In the genomic region with DNA sequence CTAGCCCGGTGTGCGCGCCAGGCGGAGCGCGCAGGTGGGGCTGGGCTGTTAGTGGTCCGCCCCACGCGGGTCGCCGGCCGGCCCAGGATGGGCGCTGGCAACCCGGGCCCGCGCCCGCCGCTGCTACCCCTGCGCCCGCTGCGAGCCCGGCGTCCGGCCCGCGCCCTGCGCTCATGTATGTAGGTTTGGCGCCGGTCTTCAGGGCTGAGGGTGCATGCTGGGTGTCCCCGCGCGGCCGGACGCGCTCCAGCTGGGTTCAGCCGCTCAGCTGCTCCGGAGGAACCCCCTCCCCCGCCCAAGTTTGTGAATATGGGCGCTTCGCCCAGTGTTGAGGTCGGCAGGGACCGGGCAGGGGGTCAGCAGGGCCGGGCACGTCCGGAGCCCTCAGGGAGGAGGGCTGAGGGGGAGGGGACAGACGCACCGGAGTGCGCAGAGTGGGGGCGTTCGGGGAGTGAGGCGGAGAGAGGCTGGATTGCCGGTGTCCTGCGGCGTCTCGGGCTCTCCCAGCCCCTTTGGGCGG, we compare ENCODE assay signal across 10 cellular contexts. TPM values are rescaled to one million over a fixed set of nuclear protein-coding genes. Genes with fewer than 3 reads are reported as not detected.
DNase-seq lines count a peak whose midpoint lies in the region; ATAC-seq and TF ChIP-seq lines count a peak whose summit lies in the region.
"Had no signal": no experiment of that assay in that cellular context is flagged by ENCODE, and none has a peak within 500 bp of the region (broad histone marks: within the 10 kb centered on the region; RNA-seq: fewer than 3 reads in every experiment).

No MANE protein-coding gene starts in this region.

- POLR2A ChIA-PET in MCF 10A (lab: Yijun Ruan, JAX), result no interaction called here
- POLR2A ChIA-PET in activated CD8-positive, alpha-beta T cell treated with anti-CD3 and anti-CD28 coated beads, Interleukin-2, amount 10 ng/mL, durations not matched to agents 7 days and 5 days (lab: Charles Lee), result no interaction called here

- peak overlapping the region; percentile 47 to 65 (median 47) for H3K4me3 ChIP-seq in breast epithelium
- peak overlapping the region; percentile 80 for H3K4me3 ChIP-seq in cardiac muscle cell
- H3K4me3 ChIP-seq in neuron (ENCODE audit: low read length), result peak overlapping the region; percentile 28
- peak overlapping the region; percentile 21 to 61 for H3K4me3 ChIP-seq in aorta (ENCODE audit: low read length in 2 of 2)
- no peak overlapping the region for H3K4me3 ChIP-seq in foreskin fibroblast (ENCODE audit: low read depth in 1 of 2, low read length in 2 of 2)

- DNase-seq in breast epithelium (ENCODE audit: low spot score in 2 of 2) (no peak), MCF 10A (ENCODE audit: unreplicated experiment) (no peak), cardiac muscle cell (ENCODE audit: low read depth in 1 of 2, low spot score in 1 of 2) (peak in 1 of 2 donors; percentile 43), aorta (no peak), foreskin fibroblast (no peak)
- no peak for DNase-seq in stimulated activated CD4-positive, alpha-beta T cell treated with anti-CD3 and anti-CD28 coated beads, Interleukin-4, amount 100 ng/mL, for 4 hours
- no peak for DNase-seq in activated CD8-positive, alpha-beta T cell treated with anti-CD3 and anti-CD28 coated beads, Interleukin-2, amount 10 ng/mL, durations not matched to agents 7 days and 5 days
- DNase-seq: effector CD8-positive, alpha-beta T cell; T-helper 1 cell had no signal

- no peaks in the 10 kb centered on the region for H3K36me3 Mint-ChIP-seq in MCF 10A (ENCODE audit: insufficient read depth, unreplicated experiment)
- peaks cover 4% of the 10 kb centered on the region for H3K36me3 Mint-ChIP-seq in activated CD8-positive, alpha-beta T cell treated with anti-CD3 and anti-CD28 coated beads, Interleukin-2, amount 10 ng/mL, durations not matched to agents 7 days and 5 days (ENCODE audit: low read depth)

- no peak overlapping the region for H3K4me3 Mint-ChIP-seq in MCF 10A (ENCODE audit: unreplicated experiment)
- no peak overlapping the region for H3K4me3 Mint-ChIP-seq in activated CD8-positive, alpha-beta T cell treated with anti-CD3 and anti-CD28 coated beads, Interleukin-2, amount 10 ng/mL, durations not matched to agents 7 days and 5 days

- H3K36me3 ChIP-seq in breast epithelium (no peaks in the 10 kb centered on the region), cardiac muscle cell (no peaks in the 10 kb centered on the region), neuron (ENCODE audit: insufficient read depth, low read length) (no peaks in the 10 kb centered on the region), aorta (ENCODE audit: control insufficient read depth in 1 of 2, insufficient read depth in 2 of 2, low read length in 1 of 2) (no peaks in the 10 kb centered on the region)

- H3K27ac ChIP-seq in breast epithelium (no peak overlapping the region), cardiac muscle cell (no peak overlapping the region), aorta (ENCODE audit: low read depth in 1 of 2, low read length in 2 of 2) (no peak overlapping the region)

- 1% methylated on average over 45 to 56 of the region's 56 CpGs for WGBS in aorta, 2 donors

- intact Hi-C loops in breast epithelium (cut with DNase I; ENCODE audit: low total_unique reads), result no loop called here
- intact Hi-C loops in MCF 10A (cut with micrococcal nuclease), result no loop called here
- intact Hi-C loops in aorta (cut with DNase I), result no loop called here

- TF ChIP-seq CTCF in breast epithelium (IDR thresholded peaks at IDR 0.05) (no peak), MCF 10A (IDR thresholded peaks at IDR 0.05; ENCODE audit: unreplicated experiment) (no peak), cardiac muscle cell (IDR thresholded peaks at IDR 0.05; ENCODE audit: low read depth, low read length) (no peak), foreskin fibroblast (IDR thresholded peaks at IDR 0.05; ENCODE audit: low read depth, low read length) (no peak)

- TF ChIP-seq POLR2A in breast epithelium (IDR thresholded peaks at IDR 0.05), result no peak

- no TSS peak for BruUV-seq in MCF 10A (replicated peaks; lab: Mats Ljungman, UMichigan)

- H3K27me3 ChIP-seq in breast epithelium (peaks cover 0 to 45% of the 10 kb centered on the region in 2 donors), cardiac muscle cell (peaks cover 71% of the 10 kb centered on the region), neuron (ENCODE audit: insufficient read depth, low read length) (peaks cover 67% of the 10 kb centered on the region), aorta (ENCODE audit: control insufficient read depth in 1 of 2, insufficient read depth in 2 of 2, low read length in 1 of 2) (no peaks in the 10 kb centered on the region)

- ATAC-seq in aorta (ENCODE audit: low FRiP score), result no peak
- ATAC-seq in activated CD8-positive, alpha-beta T cell treated with anti-CD3 and anti-CD28 coated beads, Interleukin-2, amount 10 ng/mL, durations not matched to agents 7 days and 5 days, result no peak

- H3K4me1 Mint-ChIP-seq in MCF 10A (ENCODE audit: insufficient read depth, unreplicated experiment), result no peaks in the 10 kb centered on the region
- H3K4me1 Mint-ChIP-seq in activated CD8-positive, alpha-beta T cell treated with anti-CD3 and anti-CD28 coated beads, Interleukin-2, amount 10 ng/mL, durations not matched to agents 7 days and 5 days (ENCODE audit: low read depth), result peaks cover 9% of the 10 kb centered on the region

- H2AFZ ChIP-seq in neuron (ENCODE audit: low read depth, low read length), result peak overlapping the region; percentile 51

- no peaks in the 10 kb centered on the region for H3K9me3 ChIP-seq in breast epithelium
- H3K9me3 ChIP-seq in cardiac muscle cell (ENCODE audit: low read depth), result no peaks in the 10 kb centered on the region
- no peaks in the 10 kb centered on the region for H3K9me3 ChIP-seq in neuron (ENCODE audit: low read length)
- no peaks in the 10 kb centered on the region for H3K9me3 ChIP-seq in aorta (ENCODE audit: control insufficient read depth, low read length)

- H3K27ac Mint-ChIP-seq in MCF 10A (ENCODE audit: low read depth, unreplicated experiment), result no peak overlapping the region
- no peak overlapping the region for H3K27ac Mint-ChIP-seq in activated CD8-positive, alpha-beta T cell treated with anti-CD3 and anti-CD28 coated beads, Interleukin-2, amount 10 ng/mL, durations not matched to agents 7 days and 5 days

- peaks cover 32% of the 10 kb centered on the region for H3K27me3 Mint-ChIP-seq in MCF 10A (ENCODE audit: insufficient read depth, unreplicated experiment)
- peaks cover 57% of the 10 kb centered on the region for H3K27me3 Mint-ChIP-seq in activated CD8-positive, alpha-beta T cell treated with anti-CD3 and anti-CD28 coated beads, Interleukin-2, amount 10 ng/mL, durations not matched to agents 7 days and 5 days (ENCODE audit: low read depth)

- peaks cover 7% of the 10 kb centered on the region for H3K9me3 Mint-ChIP-seq in MCF 10A (ENCODE audit: unreplicated experiment)
- no peaks in the 10 kb centered on the region for H3K9me3 Mint-ChIP-seq in activated CD8-positive, alpha-beta T cell treated with anti-CD3 and anti-CD28 coated beads, Interleukin-2, amount 10 ng/mL, durations not matched to agents 7 days and 5 days (ENCODE audit: insufficient read depth)

- H3K4me1 ChIP-seq in breast epithelium (peaks cover 7 to 19% of the 10 kb centered on the region in 2 donors), cardiac muscle cell (ENCODE audit: low read depth) (peaks cover 17% of the 10 kb centered on the region), neuron (ENCODE audit: insufficient read depth, low read length) (peaks cover 18% of the 10 kb centered on the region), aorta (ENCODE audit: control insufficient read depth in 1 of 2, insufficient read depth in 2 of 2, low read length in 2 of 2) (no peaks in the 10 kb centered on the region)

- CTCF ChIA-PET in MCF 10A (lab: Yijun Ruan, JAX), result no interaction called here
- CTCF ChIA-PET in activated CD8-positive, alpha-beta T cell treated with anti-CD3 and anti-CD28 coated beads, Interleukin-2, amount 10 ng/mL, durations not matched to agents 7 days and 5 days (lab: Charles Lee), result no interaction called here

RNA-seq across cellular contexts. Expression of a gene that starts 0.6 kb away (rescaled TPM):
- total RNA-seq in breast epithelium, result under 1 TPM in 2 of 3 donors, not detected in 1; under 0.01 to 0.16 TPM
- total RNA-seq in MCF 10A (2022), result not detected in 2 replicates
- 0.98 and 1.6 TPM in 2 replicates for total RNA-seq in cardiac muscle cell
- polyA plus RNA-seq in cardiac muscle cell, result 0.30 and 0.67 TPM in 2 replicates
- not detected for total RNA-seq in aorta
- under 1 TPM in 1 of 2 donors, not detected in 1; 0.03 TPM for polyA plus RNA-seq in aorta
- not detected for total RNA-seq in activated CD8-positive, alpha-beta T cell treated with anti-CD3 and anti-CD28 coated beads, Interleukin-2, amount 10 ng/mL, durations not matched to agents 7 days and 5 days

Comparison
In these comparisons a context has a peak if more than half of its experiments do, and no peak if none do; other contexts are left out.
1. H3K4me3 ChIP-seq: peak in breast epithelium (3 of 3), cardiac muscle cell (single experiment), neuron (single experiment) and aorta (2 of 2); none in foreskin fibroblast (0 of 2).